Comparison of ENCODE assay signal across 8 cellular contexts in the genomic region with DNA sequence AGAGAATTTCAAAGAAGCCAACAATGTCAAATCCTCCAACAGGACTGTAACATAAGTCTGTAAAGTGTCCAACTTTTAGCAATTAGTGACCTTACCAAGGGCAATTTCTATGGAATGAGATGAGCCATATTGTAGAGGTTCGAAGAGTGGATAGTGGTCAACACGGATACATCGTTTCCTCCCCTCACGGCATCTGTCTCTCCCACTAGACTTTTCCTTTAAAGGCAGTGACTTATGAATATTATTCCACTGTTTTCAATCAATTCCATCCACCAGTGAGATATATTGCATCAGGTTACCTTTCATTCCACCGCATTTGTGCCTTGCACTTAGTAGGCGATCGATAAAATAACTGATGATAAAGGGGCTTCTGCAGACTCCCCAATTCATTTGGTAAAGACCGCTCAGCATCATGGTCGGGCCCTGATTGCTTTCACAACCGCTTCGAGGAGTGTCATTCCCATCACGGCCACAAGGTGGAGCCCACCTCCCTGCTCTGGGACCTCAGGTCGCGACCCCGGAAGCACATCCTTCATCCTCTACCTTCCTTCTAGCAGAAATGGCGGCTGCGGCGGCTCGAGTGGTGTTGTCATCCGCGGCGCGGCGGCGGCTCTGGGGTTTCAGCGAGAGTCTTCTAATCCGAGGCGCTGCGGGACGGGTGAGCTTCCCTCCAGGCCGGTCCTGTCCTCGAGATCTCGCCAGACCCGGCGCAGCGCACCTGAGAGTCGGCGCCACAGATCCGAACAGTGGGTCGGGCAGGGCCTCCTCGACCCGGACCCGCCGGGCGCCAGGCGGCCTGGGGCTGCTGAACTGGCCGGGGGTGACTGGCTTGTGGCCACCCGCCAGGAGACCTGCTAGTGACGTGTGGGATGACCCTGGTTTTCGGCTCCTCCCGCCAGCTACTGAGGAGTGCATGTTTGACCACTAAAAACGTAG. TPM values are rescaled to one million over a fixed set of nuclear protein-coding genes. Genes with fewer than 3 reads are reported as not detected.
DNase-seq lines count a peak whose midpoint lies in the region; ATAC-seq and TF ChIP-seq lines count a peak whose summit lies in the region.

TSS of gene PMPCB (plus strand) at position 535 of the 936 bp plus-strand sequence. CDS start at position 560, 25 bp downstream.

- ATAC-seq in GM21528 (IDR thresholded peaks at IDR 0.05; ENCODE audit: low FRiP score, unreplicated experiment) (peak; percentile 93), IMR-90 (ENCODE audit: low read depth) (peak; percentile 98)

- in situ Hi-C loops in IMR-90 (cut with MboI; ENCODE audit: low sequenced_read_pairs) = no loop called here

- peak within 1 kb of the TSS; percentile 96 for H3K14ac ChIP-seq in IMR-90 (replicated peaks; ENCODE audit: low read depth, low read length)

- H3K9me2 ChIP-seq in OCI-LY7 (ENCODE audit: insufficient read depth, low read length) = no peaks in the 10 kb centered on the region

- H3K18ac ChIP-seq in IMR-90 (ENCODE audit: low read depth, low read length) = peak within 1 kb of the TSS; percentile 51; the same call in 1 of the 2 replicates

- H3K9me3 ChIP-seq in IMR-90 (ENCODE audit: control insufficient read depth, insufficient read depth, low read length) = no peaks in the 10 kb centered on the region
- no peaks in the 10 kb centered on the region for H3K9me3 ChIP-seq in OCI-LY7 (ENCODE audit: low read length)
- H3K9me3 ChIP-seq in mononuclear cell (ENCODE audit: low read depth, low read length) = no peaks in the 10 kb centered on the region

- peak within 1 kb of the TSS; percentile 76 for H3K27ac ChIP-seq in IMR-90 (ENCODE audit: insufficient read depth, low read length)
- H3K27ac ChIP-seq in OCI-LY7 (ENCODE audit: low read depth, low read length, poor library complexity, severe bottlenecking) = peak within 1 kb of the TSS; percentile 82

- POLR2A ChIA-PET in IMR-90 (lab: Charles Lee; ENCODE audit: unreplicated experiment) (interaction anchor here (0.6 kb wide), 1 partner anchor 857 kb away, joined by 3 read pairs; no protein-coding TSS in a partner anchor), OCI-LY7 (lab: Charles Lee) (interaction anchor here (1.1 to 1.4 kb wide), 2 partner anchors 9 to 50 kb away, joined by 3 to 5 read pairs; partner anchors contain the start of gene PSMC2)

- intact Hi-C loops in IMR-90 (cut with micrococcal nuclease) = loop anchor here (1.0 to 10.0 kb wide), 2 partner anchors 110 to 182 kb away; no protein-coding TSS in a partner anchor
- intact Hi-C loops in OCI-LY7 (cut with micrococcal nuclease; ENCODE audit: unreplicated experiment) = loop anchor here (1.0 to 2.0 kb wide), 2 partner anchors 50 to 110 kb away; partner anchors contain the start of gene PSMC2

- H3K9ac ChIP-seq in IMR-90 (ENCODE audit: low read depth, low read length) = peak within 1 kb of the TSS; percentile 73

- peak; percentile 80 for TF ChIP-seq POLR2A in IMR-90 (IDR thresholded peaks at IDR 0.05; ENCODE audit: low read depth, low read length)

- H4K20me1 ChIP-seq in IMR-90 (ENCODE audit: insufficient read depth, low read length) = no peaks in the 10 kb centered on the region; the same call in 1 of the 2 replicates
- H4K20me1 ChIP-seq in OCI-LY7 (ENCODE audit: insufficient read depth, low read length) = peaks cover 13% of the 10 kb centered on the region; the same call in 1 of the 2 replicates

- peak within 1 kb of the TSS; percentile 91 for H4K5ac ChIP-seq in IMR-90 (ENCODE audit: low read depth, low read length)

- H3K9me1 ChIP-seq in IMR-90 (ENCODE audit: insufficient read depth, low read length) = no peaks in the 10 kb centered on the region

- H3K27me3 ChIP-seq in IMR-90 (ENCODE audit: control insufficient read depth, insufficient read depth, low read length) (peaks cover 2% of the 10 kb centered on the region; the same call in 1 of the 2 replicates), mononuclear cell (ENCODE audit: insufficient read depth, low read length) (no peaks in the 10 kb centered on the region)

- H3K4me3 ChIP-seq in IMR-90 (ENCODE audit: insufficient read depth, low read depth, low read length) (peak within 1 kb of the TSS; percentile 85), OCI-LY7 (ENCODE audit: low read depth, low read length, poor library complexity, severe bottlenecking) (peak within 1 kb of the TSS; percentile 99), mononuclear cell (ENCODE audit: low read length) (peak within 1 kb of the TSS; percentile 89)

- peak within 1 kb of the TSS; percentile 34; the same call in 1 of the 2 replicates for H4K91ac ChIP-seq in IMR-90 (ENCODE audit: insufficient read depth, low read depth, low read length)

- TF ChIP-seq RAD21 in IMR-90 (IDR thresholded peaks at IDR 0.05; ENCODE audit: low read length) = peak; percentile 62

- peaks cover 33% of the 10 kb centered on the region for H3K79me2 ChIP-seq in OCI-LY7 (ENCODE audit: insufficient read depth, low read depth, low read length)

- CTCF ChIA-PET in IMR-90 (lab: Yijun Ruan, JAX) (interaction anchor here (0.9 kb wide), 1 partner anchor 109 kb away, joined by 4 read pairs; no protein-coding TSS in a partner anchor), OCI-LY7 (lab: Charles Lee; ENCODE audit: unreplicated experiment) (no interaction called here)

- H3K4me2 ChIP-seq in IMR-90 (ENCODE audit: low read depth, low read length) (peak within 1 kb of the TSS; percentile 86), OCI-LY7 (ENCODE audit: low read length) (peak within 1 kb of the TSS; percentile 88)

- peak within 1 kb of the TSS; percentile 90 to 98 for H4K8ac ChIP-seq in IMR-90 (ENCODE audit: low read depth in 2 of 2, low read length in 2 of 2)

- H3K36me3 ChIP-seq in IMR-90 (ENCODE audit: control insufficient read depth, insufficient read depth, low read length) (peaks cover 16% of the 10 kb centered on the region), OCI-LY7 (ENCODE audit: insufficient read depth, low read length) (peaks cover 31% of the 10 kb centered on the region)

- peak within 1 kb of the TSS; percentile 21; the same call in 1 of the 2 replicates for H2AK5ac ChIP-seq in IMR-90 (ENCODE audit: low read depth, low read length)

- no TSS peak for BruUV-seq in IMR-90 (replicated peaks; lab: Mats Ljungman, UMichigan)
- TSS peak; percentile 69 for BruUV-seq in OCI-LY7 (replicated peaks; lab: Mats Ljungman, UMichigan)

- H3K56ac ChIP-seq in IMR-90 (ENCODE audit: extremely low read depth, insufficient read depth, low read length) = peak within 1 kb of the TSS; percentile 83

- dilution Hi-C loops in IMR-90 (cut with HindIII; ENCODE audit: low sequenced_read_pairs, unreplicated experiment) = no loop called here

- no peak within 1 kb of the TSS for H2BK15ac ChIP-seq in IMR-90 (ENCODE audit: low read depth, low read length)

- peak within 1 kb of the TSS; percentile 66 for H2BK120ac ChIP-seq in IMR-90 (ENCODE audit: low read depth, low read length)

- 1% methylated on average over 26 of the region's 52 CpGs; no CpG with 5 or more reads in 1 of the 2 experiments for WGBS in IMR-90 (ENCODE audit: extremely low coverage in 2 of 2, insufficient read length in 1 of 2), 2 experiments

- H3K79me1 ChIP-seq in IMR-90 (ENCODE audit: low read depth in 1 of 2, low read length in 2 of 2) = peaks cover 11 to 23% of the 10 kb centered on the region in 2 experiments; a peak in 2 of 4 replicates

- peak within 1 kb of the TSS; percentile 56 for H2BK5ac ChIP-seq in IMR-90 (ENCODE audit: low read depth, low read length, poor library complexity, severe bottlenecking)

- TF ChIP-seq CTCF in IMR-90 (conservative IDR thresholded peaks at IDR 0.05; ENCODE audit: low read depth, low read length) (peak; percentile 95), OCI-LY7 (conservative IDR thresholded peaks at IDR 0.05; ENCODE audit: low read length) (peak; percentile 84)

- H3K23ac ChIP-seq in IMR-90 (ENCODE audit: low read depth, low read length) = peak within 1 kb of the TSS; percentile 64

- H3K4me1 ChIP-seq in IMR-90 (ENCODE audit: control insufficient read depth, insufficient read depth, low read length) (peaks cover 2% of the 10 kb centered on the region; the same call in 1 of the 2 replicates), OCI-LY7 (ENCODE audit: insufficient read depth, low read length, poor library complexity, severe bottlenecking) (peaks cover 21% of the 10 kb centered on the region), mononuclear cell (ENCODE audit: insufficient read depth, low read length) (peaks cover 16% of the 10 kb centered on the region)

- peak; percentile 74 for DNase-seq in DMS153 (lab: John Stamatoyannopoulos, UW)
- peak; percentile 87 for DNase-seq in IMR-90
- peak; percentile 93 for DNase-seq in OCI-LY7 (ENCODE audit: low spot score)
- DNase-seq in activated T-cell treated with anti-CD3 and anti-CD28 coated beads for 24 hours (ENCODE audit: low read depth) = peak; percentile 94
- peak; percentile 96 for DNase-seq in epidermal melanocyte (ENCODE audit: insufficient read length, low spot score)
- peak; percentile 91 to 94 for DNase-seq in stimulated activated CD8-positive, alpha-beta memory T cell treated with anti-CD3 and anti-CD28 coated beads, Interleukin-4, amount 100 ng/mL, for 1 hour (ENCODE audit: low read depth in 2 of 2, low spot score in 1 of 2)

- peak within 1 kb of the TSS; percentile 94 for H2AFZ ChIP-seq in IMR-90 (replicated peaks; ENCODE audit: low read length, poor library complexity)
- peak within 1 kb of the TSS; percentile 98 for H2AFZ ChIP-seq in OCI-LY7 (ENCODE audit: low read length)

- 0 out of 2 replicates have a peak within 1 kb of the TSS, but pooled peaks have one; percentile 18 for H2BK20ac ChIP-seq in IMR-90 (ENCODE audit: low read depth, low read length)

- peak within 1 kb of the TSS; percentile 70 for H3K4ac ChIP-seq in IMR-90 (ENCODE audit: low read depth, low read length)

- peak within 1 kb of the TSS; percentile 74 for H2AK9ac ChIP-seq in IMR-90 (replicated peaks; ENCODE audit: low read depth, low read length, poor library complexity)

TF ChIP-seq in IMR-90, 13 proteins besides CTCF, POLR2A, EP300 and RAD21 (continues in another document):
- TF ChIP-seq, protein P1, sequence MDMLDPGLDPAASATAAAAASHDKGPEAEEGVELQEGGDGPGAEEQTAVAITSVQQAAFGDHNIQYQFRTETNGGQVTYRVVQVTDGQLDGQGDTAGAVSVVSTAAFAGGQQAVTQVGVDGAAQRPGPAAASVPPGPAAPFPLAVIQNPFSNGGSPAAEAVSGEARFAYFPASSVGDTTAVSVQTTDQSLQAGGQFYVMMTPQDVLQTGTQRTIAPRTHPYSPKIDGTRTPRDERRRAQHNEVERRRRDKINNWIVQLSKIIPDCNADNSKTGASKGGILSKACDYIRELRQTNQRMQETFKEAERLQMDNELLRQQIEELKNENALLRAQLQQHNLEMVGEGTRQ (IDR thresholded peaks at IDR 0.05; ENCODE audit: low read depth, low read length) = no peak
- no peak for TF ChIP-seq FOS (IDR thresholded peaks at IDR 0.05; ENCODE audit: low read depth, low read length)
- TF ChIP-seq CEBPB (IDR thresholded peaks at IDR 0.05; ENCODE audit: low read depth, low read length) = peak; percentile 86
- TF ChIP-seq RCOR1 (IDR thresholded peaks at IDR 0.05; ENCODE audit: insufficient replicate concordance, low read length) = peak; percentile 75

RNA-seq across cellular contexts. Expression of gene PMPCB, which starts in this region (rescaled TPM):
- total RNA-seq in IMR-90 (2012; rRNA removed) (66.7 and 72.8 TPM in 2 replicates), OCI-LY7 (2022) (94.1 and 95.9 TPM in 2 replicates), mononuclear cell (89.6 TPM)
- polyA plus RNA-seq in IMR-90 (2012; rRNA removed) = 43.3 and 50.4 TPM in 2 replicates
- 16.9 and 19.8 TPM in 2 replicates for polyA plus RNA-seq in IMR-90 (2012; cell fraction: cytosol; rRNA removed)
- 18.9 and 117 TPM in 2 replicates for polyA plus RNA-seq in IMR-90 (2012; cell fraction: nucleus; rRNA removed; ENCODE audit: low replicate concordance)
- total RNA-seq in OCI-LY7 (2014; rRNA removed; shearing (Covaris generic)) = 48.5 and 57.5 TPM in 2 replicates

Comparison
In these comparisons a context has a peak if more than half of its experiments do, and no peak if none do; other contexts are left out.
1. Peak in every context shown above with its lines: DNase-seq, ATAC-seq, H3K4me3 ChIP-seq and H3K27ac ChIP-seq.